Comparison of ENCODE assay signal across 21 cellular contexts in genomic region chr11:25449100-25449499, GRCh38.
"Had no signal": no experiment of that assay in that cellular context is flagged by ENCODE, and none has a peak within 500 bp of the region (broad histone marks: within the 10 kb centered on the region; RNA-seq: fewer than 3 reads in every experiment).

No MANE protein-coding gene starts in this region.

- H3K9me3 ChIP-seq: gastroesophageal sphincter, heart left ventricle, prostate gland, sigmoid colon, testis, tibial artery had no signal

- H3K27me3 ChIP-seq: foreskin keratinocyte, gastroesophageal sphincter, heart left ventricle, hepatocyte, sigmoid colon, testis, tibial artery had no signal

- DNase-seq: effector CD8-positive, alpha-beta T cell; endodermal cell; foreskin keratinocyte; heart left ventricle; kidney; naive B cell; nephron progenitor cell; nucleus accumbens; right cardiac atrium; sigmoid colon; stimulated activated CD4-positive, alpha-beta T cell treated with anti-CD3 and anti-CD28 coated beads, Interleukin-2, amount 100 ng/mL, for 24 hours; stimulated activated CD4-positive, alpha-beta T cell treated with anti-CD3 and anti-CD28 coated beads, Interleukin-4, amount 100 ng/mL, for 24 hours; stimulated activated naive CD4-positive, alpha-beta T cell treated with Interleukin-2 at 50 U/mL for 16 hours; substantia nigra; testis; tibial artery had no signal

- H3K4me1 ChIP-seq: foreskin keratinocyte, gastroesophageal sphincter, heart left ventricle, prostate gland, sigmoid colon, testis, tibial artery had no signal

- H3K4me3 ChIP-seq: gastroesophageal sphincter, heart left ventricle, hepatocyte, lung, prostate gland, sigmoid colon, testis, tibial artery had no signal

- H3K36me3 ChIP-seq: gastroesophageal sphincter, heart left ventricle, prostate gland, sigmoid colon, tibial artery had no signal

- H3K27ac ChIP-seq: epithelial cell of prostate, foreskin keratinocyte, gastroesophageal sphincter, heart left ventricle, hepatocyte, prostate gland, sigmoid colon, testis, tibial artery had no signal
